11 cellular contexts compared by ENCODE assay signal in genomic region chr17:44063704-44064639, GRCh38. TPM values are rescaled to one million over a fixed set of nuclear protein-coding genes. Genes with fewer than 3 reads are reported as not detected.
DNase-seq lines count a peak whose midpoint lies in the region; ATAC-seq, FAIRE-seq and TF ChIP-seq lines count a peak whose summit lies in the region.
"Had no signal": no experiment of that assay in that cellular context is flagged by ENCODE, and none has a peak within 500 bp of the region (broad histone marks: within the 10 kb centered on the region; RNA-seq: fewer than 3 reads in every experiment).

No MANE protein-coding gene starts in this region.

- H3K79me2 ChIP-seq in smooth muscle cell (ENCODE audit: low read depth): peaks cover 79% of the 10 kb centered on the region

- no peak overlapping the region for H2AFZ ChIP-seq in smooth muscle cell (ENCODE audit: low read depth)

- no peaks in the 10 kb centered on the region for H3K9me3 Mint-ChIP-seq in activated naive CD4-positive, alpha-beta T cell treated with anti-CD3 and anti-CD28 coated beads, Interleukin-2, amount 50 U/mL, for 24 hours
- H3K9me3 Mint-ChIP-seq in endodermal cell: no peaks in the 10 kb centered on the region
- H3K9me3 Mint-ChIP-seq: stimulated activated memory B cell treated with anti-CD40 and anti-IgM and Interleukin-4, amounts not matched to agents 10 μg/mL and 1 μg/mL and 100 μg/mL, for 72 hours had no signal

- H3K4me1 ChIP-seq in endodermal cell (ENCODE audit: control insufficient read depth, insufficient read depth, low read length): peaks cover 3% of the 10 kb centered on the region
- H3K4me1 ChIP-seq in smooth muscle cell (ENCODE audit: low read depth): peaks cover 6% of the 10 kb centered on the region

- FAIRE-seq in frontal cortex (lab: Jason Lieb, UNC): no peak

- no peak for TF ChIP-seq CTCF in endodermal cell (conservative IDR thresholded peaks at IDR 0.05)
- TF ChIP-seq CTCF in smooth muscle cell (IDR thresholded peaks at IDR 0.05; ENCODE audit: borderline replicate concordance, insufficient read depth, poor library complexity, severe bottlenecking): no peak

- WGBS in endodermal cell (ENCODE audit: insufficient coverage in 1 of 2, insufficient read length in 1 of 2), 2 experiments: 91 to 92% methylated on average over 9 of the region's 10 CpGs
- 70% methylated on average over 10 of the region's 10 CpGs for WGBS in smooth muscle cell (ENCODE audit: low lambda C conversion rate)

- no peaks in the 10 kb centered on the region for H3K27me3 ChIP-seq in endodermal cell (ENCODE audit: control insufficient read depth, insufficient read depth, low read length, poor library complexity, severe bottlenecking)
- no peaks in the 10 kb centered on the region for H3K27me3 ChIP-seq in smooth muscle cell (ENCODE audit: low read depth)

- peak overlapping the region; percentile 68 for H3K4me3 Mint-ChIP-seq in activated naive CD4-positive, alpha-beta T cell treated with anti-CD3 and anti-CD28 coated beads, Interleukin-2, amount 50 U/mL, for 24 hours
- peak overlapping the region; percentile 81 for H3K4me3 Mint-ChIP-seq in endodermal cell
- H3K4me3 Mint-ChIP-seq: stimulated activated memory B cell treated with anti-CD40 and anti-IgM and Interleukin-4, amounts not matched to agents 10 μg/mL and 1 μg/mL and 100 μg/mL, for 72 hours had no signal

- DNase-seq in activated naive CD4-positive, alpha-beta T cell (lab: John Stamatoyannopoulos, UW): no peak
- DNase-seq in RKO (ENCODE audit: low spot score) (peak; percentile 42), endodermal cell (no peak), smooth muscle cell (lab: John Stamatoyannopoulos, UW; ENCODE audit: unreplicated experiment) (no peak), HK-2 (ENCODE audit: unreplicated experiment) (no peak), frontal cortex (ENCODE audit: low spot score in 2 of 2) (no peak)
- DNase-seq: effector CD8-positive, alpha-beta T cell had no signal

- no peaks in the 10 kb centered on the region for H3K27me3 Mint-ChIP-seq in activated naive CD4-positive, alpha-beta T cell treated with anti-CD3 and anti-CD28 coated beads, Interleukin-2, amount 50 U/mL, for 24 hours
- H3K27me3 Mint-ChIP-seq in endodermal cell (ENCODE audit: insufficient read depth): no peaks in the 10 kb centered on the region
- H3K27me3 Mint-ChIP-seq: stimulated activated memory B cell treated with anti-CD40 and anti-IgM and Interleukin-4, amounts not matched to agents 10 μg/mL and 1 μg/mL and 100 μg/mL, for 72 hours had no signal

- peaks cover 67% of the 10 kb centered on the region for H4K20me1 ChIP-seq in smooth muscle cell (ENCODE audit: low read depth)

- peak overlapping the region; percentile 60 for H3K27ac Mint-ChIP-seq in activated naive CD4-positive, alpha-beta T cell treated with anti-CD3 and anti-CD28 coated beads, Interleukin-2, amount 50 U/mL, for 24 hours
- peak overlapping the region; percentile 77 for H3K27ac Mint-ChIP-seq in endodermal cell
- H3K27ac Mint-ChIP-seq: stimulated activated memory B cell treated with anti-CD40 and anti-IgM and Interleukin-4, amounts not matched to agents 10 μg/mL and 1 μg/mL and 100 μg/mL, for 72 hours had no signal

- H3K36me3 ChIP-seq in endodermal cell (ENCODE audit: control insufficient read depth, insufficient read depth, low read length): peaks cover 43% of the 10 kb centered on the region
- H3K36me3 ChIP-seq in smooth muscle cell (ENCODE audit: low read depth): peaks cover 9% of the 10 kb centered on the region

- peaks cover 61% of the 10 kb centered on the region for H3K4me1 Mint-ChIP-seq in activated naive CD4-positive, alpha-beta T cell treated with anti-CD3 and anti-CD28 coated beads, Interleukin-2, amount 50 U/mL, for 24 hours
- H3K4me1 Mint-ChIP-seq in endodermal cell: peaks cover 31% of the 10 kb centered on the region

- H3K9ac ChIP-seq in endodermal cell (ENCODE audit: extremely low read depth, low read length, poor library complexity, severe bottlenecking) (no peak overlapping the region), smooth muscle cell (ENCODE audit: low read depth) (no peak overlapping the region)
- H3K9ac ChIP-seq: KMS-11 had no signal

- peak overlapping the region; percentile 66 for H3K4me3 ChIP-seq in endodermal cell (ENCODE audit: low read length)
- H3K4me3 ChIP-seq in smooth muscle cell: no peak overlapping the region

- no peak overlapping the region for H3K27ac ChIP-seq in endodermal cell (ENCODE audit: low read depth, low read length)
- H3K27ac ChIP-seq in smooth muscle cell (ENCODE audit: low read depth): peak overlapping the region; percentile 46
- H3K27ac ChIP-seq: KMS-11 had no signal

- no peak for ATAC-seq in GM21515 (IDR thresholded peaks at IDR 0.05; ENCODE audit: unreplicated experiment)
- ATAC-seq: stimulated activated memory B cell treated with anti-CD40 and anti-IgM and Interleukin-4, amounts not matched to agents 10 μg/mL and 1 μg/mL and 100 μg/mL, for 72 hours had no signal

- H3F3A ChIP-seq in smooth muscle cell (ENCODE audit: low read depth): no peaks in the 10 kb centered on the region

- H3K9me3 ChIP-seq in endodermal cell (ENCODE audit: control insufficient read depth, low read length) (no peaks in the 10 kb centered on the region), smooth muscle cell (replicated peaks; ENCODE audit: low read depth) (no peaks in the 10 kb centered on the region)

- no peak overlapping the region for H3K4me2 ChIP-seq in smooth muscle cell

- peaks cover 16% of the 10 kb centered on the region for H3K36me3 Mint-ChIP-seq in activated naive CD4-positive, alpha-beta T cell treated with anti-CD3 and anti-CD28 coated beads, Interleukin-2, amount 50 U/mL, for 24 hours
- H3K36me3 Mint-ChIP-seq in endodermal cell (ENCODE audit: low read depth): peaks cover 50% of the 10 kb centered on the region

RNA-seq across cellular contexts. Expression of gene LSM12, which starts 2.5 kb away (rescaled TPM):
- total RNA-seq in endodermal cell: 100 to 1,000 TPM in 1 of 2 donors, 10 to 100 TPM in 1; 97.7 to 102 TPM
- 59.9 TPM for polyA plus RNA-seq in endodermal cell (2013, experiment 1 of 2)
- polyA plus RNA-seq in endodermal cell (2013, experiment 2 of 2): 53.1 TPM
- total RNA-seq in smooth muscle cell: 42.3 and 51.8 TPM in 2 replicates
- 52.0 and 66.3 TPM in 2 replicates for polyA plus RNA-seq in smooth muscle cell
- total RNA-seq in frontal cortex: 26.5 TPM

RNA-seq across cellular contexts. Expression of gene G6PC3, which starts 6.6 kb away (rescaled TPM):
- total RNA-seq in endodermal cell: 100 to 1,000 TPM in 1 of 2 donors, 10 to 100 TPM in 1; 88.8 to 129 TPM
- 107 TPM for polyA plus RNA-seq in endodermal cell (2013, experiment 1 of 2)
- polyA plus RNA-seq in endodermal cell (2013, experiment 2 of 2): 101 TPM
- total RNA-seq in smooth muscle cell: 32.1 and 40.2 TPM in 2 replicates
- polyA plus RNA-seq in smooth muscle cell: 103 TPM in 2 replicates
- 11.4 TPM for total RNA-seq in frontal cortex

RNA-seq across cellular contexts. Expression of gene TMEM101, which starts 49.2 kb away (rescaled TPM):
- total RNA-seq in endodermal cell (10 to 100 TPM; 27.2 to 27.7 TPM), smooth muscle cell (25.2 and 35.1 TPM in 2 replicates), frontal cortex (41.2 TPM)
- 33.9 TPM for polyA plus RNA-seq in endodermal cell (2013, experiment 1 of 2)
- polyA plus RNA-seq in endodermal cell (2013, experiment 2 of 2): 27.7 TPM
- 36.1 and 39.9 TPM in 2 replicates for polyA plus RNA-seq in smooth muscle cell

RNA-seq across cellular contexts. Expression of gene HDAC5, which starts 59.5 kb away (rescaled TPM):
- total RNA-seq in endodermal cell (10 to 100 TPM; 36.9 to 64.6 TPM), smooth muscle cell (48.7 and 65.3 TPM in 2 replicates), frontal cortex (87.6 TPM)
- 55.7 TPM for polyA plus RNA-seq in endodermal cell (2013, experiment 1 of 2)
- polyA plus RNA-seq in endodermal cell (2013, experiment 2 of 2): 57.7 TPM
- 51.6 and 52.6 TPM in 2 replicates for polyA plus RNA-seq in smooth muscle cell

RNA-seq across cellular contexts. Expression of gene NAGS, which starts 59.5 kb away (rescaled TPM):
- total RNA-seq in endodermal cell (1 to 10 TPM; 1.4 to 2.1 TPM), smooth muscle cell (0.49 and 1.3 TPM in 2 replicates), frontal cortex (0.41 TPM)
- polyA plus RNA-seq in endodermal cell (2013, experiment 1 of 2): 1.2 TPM
- polyA plus RNA-seq in endodermal cell (2013, experiment 2 of 2): 0.99 TPM
- polyA plus RNA-seq in smooth muscle cell: 1.5 and 1.6 TPM in 2 replicates
